ENCODE assay signal across 8 cellular contexts in the genomic region with DNA sequence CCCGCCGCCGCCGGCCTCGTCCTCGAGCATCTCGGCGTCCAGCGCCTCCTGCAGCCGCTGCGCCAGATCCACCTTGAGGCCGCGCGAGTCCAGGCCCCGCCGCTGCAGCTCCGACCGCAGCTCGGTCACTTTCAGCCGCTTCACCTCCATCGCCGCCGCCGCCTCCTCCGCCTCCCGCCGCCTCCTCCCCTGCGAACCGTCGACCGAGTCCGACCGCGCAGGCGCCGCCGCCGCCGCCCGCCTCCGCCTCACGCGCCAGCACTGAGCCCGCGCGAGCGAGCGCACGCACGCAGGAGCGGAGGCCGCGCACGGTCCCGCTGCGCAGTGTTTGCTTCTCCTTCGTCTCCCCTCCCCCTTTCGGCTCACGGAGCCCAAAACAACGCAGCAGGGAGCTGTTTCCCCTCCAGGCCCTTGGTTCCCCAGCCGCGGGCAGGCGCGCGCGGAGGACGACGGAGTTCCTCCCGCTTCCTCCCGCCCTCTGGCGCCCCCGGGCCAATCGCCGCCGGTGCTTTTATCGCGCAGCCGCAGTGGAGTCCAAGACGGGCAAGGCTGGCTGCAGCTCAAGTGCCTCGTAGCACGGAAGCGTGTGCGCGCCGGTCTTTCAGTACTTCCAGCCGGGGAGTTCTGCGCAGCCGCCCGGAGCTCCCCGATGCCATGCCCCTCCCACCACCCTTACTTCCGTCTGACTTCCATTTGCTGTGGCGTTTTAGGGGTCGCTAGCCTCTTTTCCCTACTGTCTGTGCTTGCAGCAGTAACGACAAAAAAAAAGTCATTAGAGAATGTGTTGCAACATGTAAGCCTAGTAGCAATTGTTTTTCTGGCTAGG. TPM values are rescaled to one million over a fixed set of nuclear protein-coding genes. Genes with fewer than 3 reads are reported as not detected.
DNase-seq lines count a peak whose midpoint lies in the region; ATAC-seq, FAIRE-seq and TF ChIP-seq lines count a peak whose summit lies in the region.

A gene (minus strand): TSS at position 451 of the 826 bp plus-strand sequence. CDS start 301 bp downstream, at position 150.

- no peaks in the 10 kb centered on the region for H3K9me3 Mint-ChIP-seq in central memory CD8-positive, alpha-beta T cell

- H3K4me1 Mint-ChIP-seq in central memory CD8-positive, alpha-beta T cell, result peaks cover 43% of the 10 kb centered on the region

- DNase-seq in AG09319 (ENCODE audit: extremely low read depth, low read depth) (peak; percentile 99), NCI-H446 (lab: John Stamatoyannopoulos, UW) (peak; percentile 99 to 100), keratinocyte (ENCODE audit: low read depth, low spot score) (peak; percentile 89)
- DNase-seq in activated CD4-positive, CD25-positive, alpha-beta regulatory T cell treated with anti-CD3 and anti-CD28 coated beads, Interleukin-2, amount 50 U/mL, for 16 hours (ENCODE audit: low read depth, low spot score), result peak; percentile 99
- peak; percentile 95 to 99 for DNase-seq in central memory CD8-positive, alpha-beta T cell (ENCODE audit: low spot score in 2 of 2)
- peak; percentile 97 for DNase-seq in stimulated activated CD4-positive, alpha-beta T cell treated with anti-CD3 and anti-CD28 coated beads, Interleukin-15, amount 100 ng/mL, for 1 hour (ENCODE audit: low read depth in 1 of 2, low spot score in 1 of 2)

- H3K9ac ChIP-seq in keratinocyte (ENCODE audit: control insufficient read depth, extremely low read depth, insufficient read depth, low read length), result peak within 1 kb of the TSS; percentile 94

- peaks cover 13 to 23% of the 10 kb centered on the region in 2 experiments for H3K36me3 ChIP-seq in keratinocyte (ENCODE audit: control insufficient read depth in 2 of 2, extremely low read depth in 1 of 2, insufficient read depth in 2 of 2, low read length in 2 of 2)

- ATAC-seq in GM19025 (IDR thresholded peaks at IDR 0.05; ENCODE audit: low read depth, unreplicated experiment) (peak; percentile 58), HG03342 (IDR thresholded peaks at IDR 0.05; ENCODE audit: unreplicated experiment) (peak; percentile 69)
- ATAC-seq in central memory CD8-positive, alpha-beta T cell (replicated peaks; ENCODE audit: extremely low read depth, poor library complexity, severe bottlenecking), result peak; percentile 82

- dilution Hi-C loops in keratinocyte (cut with MboI; ENCODE audit: extremely low pct_ligation_motif_present, low sequenced_read_pairs), result no loop called here

- peak within 1 kb of the TSS; percentile 96 for H3K27ac Mint-ChIP-seq in central memory CD8-positive, alpha-beta T cell (ENCODE audit: low read depth)

- peak within 1 kb of the TSS; percentile 69 to 99 (median 80) for H3K4me3 ChIP-seq in keratinocyte (ENCODE audit: control insufficient read depth in 2 of 3, extremely low read depth in 1 of 3, insufficient read depth in 2 of 3, low read depth in 1 of 3, low read length in 3 of 3)

- FAIRE-seq in keratinocyte (lab: Jason Lieb, UNC), result no peak

- no peaks in the 10 kb centered on the region for H3K27me3 ChIP-seq in keratinocyte (ENCODE audit: control insufficient read depth, extremely low read depth, insufficient read depth, low read length)

- no peaks in the 10 kb centered on the region for H3K9me1 ChIP-seq in keratinocyte (ENCODE audit: control insufficient read depth, extremely low read depth, insufficient read depth, low read length)

- H4K20me1 ChIP-seq in keratinocyte (ENCODE audit: control insufficient read depth, extremely low read depth, insufficient read depth, low read length), result peaks cover 4% of the 10 kb centered on the region

- no peaks in the 10 kb centered on the region for H3K9me3 ChIP-seq in keratinocyte (ENCODE audit: control insufficient read depth, low read depth, low read length)

- TF ChIP-seq CTCF in AG09319 (IDR thresholded peaks at IDR 0.05; ENCODE audit: low read depth, low read length) (no peak; the same call in 1 of the 2 replicates), keratinocyte (optimal IDR thresholded peaks at IDR 0.05 in 1 of 3, IDR thresholded peaks at IDR 0.05 in 1 of 3, conservative IDR thresholded peaks at IDR 0.05 in 1 of 3; ENCODE audit: extremely low read depth in 1 of 3, insufficient read depth in 2 of 3, low read length in 3 of 3) (no peak)

- peak within 1 kb of the TSS; percentile 98 for H2AFZ ChIP-seq in keratinocyte (ENCODE audit: control insufficient read depth, low read length)

- peaks cover 75% of the 10 kb centered on the region for H3K79me2 ChIP-seq in keratinocyte (ENCODE audit: control insufficient read depth, insufficient read depth, low read length)

- H3K27ac ChIP-seq in keratinocyte (ENCODE audit: control insufficient read depth, insufficient read depth, low read length), result peak within 1 kb of the TSS; percentile 87

- peak within 1 kb of the TSS; percentile 97 for H3K4me3 Mint-ChIP-seq in central memory CD8-positive, alpha-beta T cell

- peak within 1 kb of the TSS; percentile 98 for H3K4me2 ChIP-seq in keratinocyte (ENCODE audit: control insufficient read depth, extremely low read depth, insufficient read depth, low read depth, low read length)

- no peaks in the 10 kb centered on the region for H3K27me3 Mint-ChIP-seq in central memory CD8-positive, alpha-beta T cell

- peaks cover 64% of the 10 kb centered on the region for H3K36me3 Mint-ChIP-seq in central memory CD8-positive, alpha-beta T cell (ENCODE audit: insufficient read depth)

- peaks cover 26% of the 10 kb centered on the region for H3K4me1 ChIP-seq in keratinocyte (ENCODE audit: control insufficient read depth, extremely low read depth, insufficient read depth, low read length)

RNA-seq across cellular contexts. Expression of the gene that starts here (rescaled TPM):
- polyA plus RNA-seq in keratinocyte, result 17.2 to 29.0 TPM (median 20.3 TPM) in 3 replicates
- polyA plus RNA-seq in keratinocyte (2011; ENCODE audit: low read depth), result 17.3 TPM
- polyA plus RNA-seq in keratinocyte (2011; cell fraction: cytosol; rRNA removed), result 26.5 and 31.2 TPM in 2 replicates
- 44.7 and 47.5 TPM in 2 replicates for polyA plus RNA-seq in keratinocyte (2011; cell fraction: nucleus; rRNA removed)
- polyA plus RNA-seq in keratinocyte (2012; ENCODE audit: low replicate concordance), result 27.0 and 57.0 TPM in 2 replicates
- polyA minus RNA-seq in keratinocyte, result 10.2 to 19.5 TPM (median 13.6 TPM) in 3 replicates
- 13.6 TPM for polyA minus RNA-seq in keratinocyte (2011; cell fraction: cytosol; rRNA and poly(A)+ RNA removed)
- 12.9 and 22.8 TPM in 2 replicates for polyA minus RNA-seq in keratinocyte (2011; cell fraction: nucleus; rRNA and poly(A)+ RNA removed)

Comparison
In these comparisons a context has a peak if more than half of its experiments do, and no peak if none do; other contexts are left out.
1. Peak in every context shown above with its lines: DNase-seq, ATAC-seq, H3K4me3 ChIP-seq and H3K27ac ChIP-seq.